ENCODE assay signal across 26 cellular contexts in genomic region chr5:133428072-133428660, GRCh38.
"Had no signal": no experiment of that assay in that cellular context is flagged by ENCODE, and none has a peak within 500 bp of the region (broad histone marks: within the 10 kb centered on the region; RNA-seq: fewer than 3 reads in every experiment).

No MANE protein-coding gene starts in this region.

- H3K9me3 ChIP-seq: colonic mucosa, gastrocnemius medialis, psoas muscle, sigmoid colon, thyroid gland, upper lobe of left lung had no signal

- H3K27ac Mint-ChIP-seq: activated CD4-positive, alpha-beta memory T cell treated with anti-CD3 and anti-CD28 coated beads, Interleukin-2, amount 10 ng/mL, durations not matched to agents 7 days and 5 days; activated CD4-positive, alpha-beta T cell treated with anti-CD3 and anti-CD28 coated beads, Interleukin-2, amount 10 ng/mL, durations not matched to agents 7 days and 5 days; activated naive CD4-positive, alpha-beta T cell treated with anti-CD3 and anti-CD28 coated beads, Interleukin-2, amount 50 U/mL, for 72 hours; activated T-cell treated with anti-CD3 and anti-CD28 coated beads, Interleukin-2, amount 50 U/mL, for 72 hours; stimulated activated memory B cell treated with anti-CD40 and anti-IgM and Interleukin-4, amounts not matched to agents 10 μg/mL and 1 μg/mL and 100 μg/mL, for 72 hours had no signal

- H3K27me3 ChIP-seq: colonic mucosa, gastrocnemius medialis, sigmoid colon, thyroid gland, upper lobe of left lung had no signal

- DNase-seq: activated CD4-positive, alpha-beta memory T cell treated with anti-CD3 and anti-CD28 coated beads, Interleukin-2, amount 10 ng/mL, durations not matched to agents 7 days and 5 days; activated CD4-positive, alpha-beta T cell treated with anti-CD3 and anti-CD28 coated beads for 1 hour; activated CD4-positive, alpha-beta T cell treated with anti-CD3 and anti-CD28 coated beads, Interleukin-2, amount 10 ng/mL, durations not matched to agents 7 days and 5 days; activated naive CD4-positive, alpha-beta T cell; activated T-cell treated with anti-CD3 and anti-CD28 coated beads, Interleukin-2, amount 50 U/mL, for 72 hours; colonic mucosa; effector memory CD4-positive, alpha-beta T cell; gastrocnemius medialis; glutamatergic neuron; left ventricle myocardium superior; nucleus accumbens; psoas muscle; sigmoid colon; small intestine; stimulated activated CD4-positive, alpha-beta T cell treated with anti-CD3 and anti-CD28 coated beads, Interleukin-4, amount 100 ng/mL, for 4 hours; stimulated activated CD8-positive, alpha-beta memory T cell treated with anti-CD3 and anti-CD28 coated beads, Interleukin-4, amount 100 ng/mL, for 48 hours; stimulated activated naive CD8-positive, alpha-beta T cell treated with anti-CD3 and anti-CD28 coated beads, Interleukin-15, amount 100 ng/mL, for 72 hours; T-helper 2 cell; thyroid gland; upper lobe of left lung had no signal

- H3K9me3 Mint-ChIP-seq: activated CD4-positive, alpha-beta memory T cell treated with anti-CD3 and anti-CD28 coated beads, Interleukin-2, amount 10 ng/mL, durations not matched to agents 7 days and 5 days; activated CD4-positive, alpha-beta T cell treated with anti-CD3 and anti-CD28 coated beads, Interleukin-2, amount 10 ng/mL, durations not matched to agents 7 days and 5 days; activated naive CD4-positive, alpha-beta T cell treated with anti-CD3 and anti-CD28 coated beads, Interleukin-2, amount 50 U/mL, for 72 hours; activated T-cell treated with anti-CD3 and anti-CD28 coated beads, Interleukin-2, amount 50 U/mL, for 72 hours; central memory CD8-positive, alpha-beta T cell; stimulated activated memory B cell treated with anti-CD40 and anti-IgM and Interleukin-4, amounts not matched to agents 10 μg/mL and 1 μg/mL and 100 μg/mL, for 72 hours; stimulated activated naive CD8-positive, alpha-beta T cell treated with anti-CD3 and anti-CD28 coated beads, Interleukin-15, amount 100 ng/mL, for 72 hours had no signal

- H3K4me1 ChIP-seq: colonic mucosa, gastrocnemius medialis, parathyroid adenoma, psoas muscle, thyroid gland had no signal

- FAIRE-seq: bronchial epithelial cell, islet of Langerhans, small intestine had no signal

- H3K36me3 ChIP-seq: colonic mucosa, gastrocnemius medialis, sigmoid colon, thyroid gland, upper lobe of left lung had no signal

- H3K27me3 Mint-ChIP-seq: stimulated activated memory B cell treated with anti-CD40 and anti-IgM and Interleukin-4, amounts not matched to agents 10 μg/mL and 1 μg/mL and 100 μg/mL, for 72 hours had no signal

- ATAC-seq: activated naive CD4-positive, alpha-beta T cell treated with anti-CD3 and anti-CD28 coated beads, Interleukin-2, amount 50 U/mL, for 72 hours; activated T-cell treated with anti-CD3 and anti-CD28 coated beads, Interleukin-2, amount 50 U/mL, for 72 hours; gastrocnemius medialis; left ventricle myocardium superior; psoas muscle; stimulated activated memory B cell treated with anti-CD40 and anti-IgM and Interleukin-4, amounts not matched to agents 10 μg/mL and 1 μg/mL and 100 μg/mL, for 72 hours; stimulated activated naive CD8-positive, alpha-beta T cell treated with anti-CD3 and anti-CD28 coated beads, Interleukin-15, amount 100 ng/mL, for 72 hours had no signal

- H3K4me3 ChIP-seq: colonic mucosa, gastrocnemius medialis, psoas muscle, sigmoid colon, thyroid gland, upper lobe of left lung had no signal

- H3K36me3 Mint-ChIP-seq: activated naive CD4-positive, alpha-beta T cell treated with anti-CD3 and anti-CD28 coated beads, Interleukin-2, amount 50 U/mL, for 72 hours; stimulated activated memory B cell treated with anti-CD40 and anti-IgM and Interleukin-4, amounts not matched to agents 10 μg/mL and 1 μg/mL and 100 μg/mL, for 72 hours had no signal

- H3K27ac ChIP-seq: colonic mucosa, gastrocnemius medialis, parathyroid adenoma, psoas muscle, sigmoid colon, thyroid gland, upper lobe of left lung had no signal

- H3K4me3 Mint-ChIP-seq: activated CD4-positive, alpha-beta memory T cell treated with anti-CD3 and anti-CD28 coated beads, Interleukin-2, amount 10 ng/mL, durations not matched to agents 7 days and 5 days; activated CD4-positive, alpha-beta T cell treated with anti-CD3 and anti-CD28 coated beads, Interleukin-2, amount 10 ng/mL, durations not matched to agents 7 days and 5 days; activated T-cell treated with anti-CD3 and anti-CD28 coated beads, Interleukin-2, amount 50 U/mL, for 72 hours; central memory CD8-positive, alpha-beta T cell; stimulated activated memory B cell treated with anti-CD40 and anti-IgM and Interleukin-4, amounts not matched to agents 10 μg/mL and 1 μg/mL and 100 μg/mL, for 72 hours; stimulated activated naive CD8-positive, alpha-beta T cell treated with anti-CD3 and anti-CD28 coated beads, Interleukin-15, amount 100 ng/mL, for 72 hours had no signal
